8 cellular contexts compared by ENCODE assay signal in genomic region chr17:31094600-31095238, GRCh38. TPM values are rescaled to one million over a fixed set of nuclear protein-coding genes. Genes with fewer than 3 reads are reported as not detected.
DNase-seq lines count a peak whose midpoint lies in the region; ATAC-seq and TF ChIP-seq lines count a peak whose summit lies in the region.

A gene with protein sequence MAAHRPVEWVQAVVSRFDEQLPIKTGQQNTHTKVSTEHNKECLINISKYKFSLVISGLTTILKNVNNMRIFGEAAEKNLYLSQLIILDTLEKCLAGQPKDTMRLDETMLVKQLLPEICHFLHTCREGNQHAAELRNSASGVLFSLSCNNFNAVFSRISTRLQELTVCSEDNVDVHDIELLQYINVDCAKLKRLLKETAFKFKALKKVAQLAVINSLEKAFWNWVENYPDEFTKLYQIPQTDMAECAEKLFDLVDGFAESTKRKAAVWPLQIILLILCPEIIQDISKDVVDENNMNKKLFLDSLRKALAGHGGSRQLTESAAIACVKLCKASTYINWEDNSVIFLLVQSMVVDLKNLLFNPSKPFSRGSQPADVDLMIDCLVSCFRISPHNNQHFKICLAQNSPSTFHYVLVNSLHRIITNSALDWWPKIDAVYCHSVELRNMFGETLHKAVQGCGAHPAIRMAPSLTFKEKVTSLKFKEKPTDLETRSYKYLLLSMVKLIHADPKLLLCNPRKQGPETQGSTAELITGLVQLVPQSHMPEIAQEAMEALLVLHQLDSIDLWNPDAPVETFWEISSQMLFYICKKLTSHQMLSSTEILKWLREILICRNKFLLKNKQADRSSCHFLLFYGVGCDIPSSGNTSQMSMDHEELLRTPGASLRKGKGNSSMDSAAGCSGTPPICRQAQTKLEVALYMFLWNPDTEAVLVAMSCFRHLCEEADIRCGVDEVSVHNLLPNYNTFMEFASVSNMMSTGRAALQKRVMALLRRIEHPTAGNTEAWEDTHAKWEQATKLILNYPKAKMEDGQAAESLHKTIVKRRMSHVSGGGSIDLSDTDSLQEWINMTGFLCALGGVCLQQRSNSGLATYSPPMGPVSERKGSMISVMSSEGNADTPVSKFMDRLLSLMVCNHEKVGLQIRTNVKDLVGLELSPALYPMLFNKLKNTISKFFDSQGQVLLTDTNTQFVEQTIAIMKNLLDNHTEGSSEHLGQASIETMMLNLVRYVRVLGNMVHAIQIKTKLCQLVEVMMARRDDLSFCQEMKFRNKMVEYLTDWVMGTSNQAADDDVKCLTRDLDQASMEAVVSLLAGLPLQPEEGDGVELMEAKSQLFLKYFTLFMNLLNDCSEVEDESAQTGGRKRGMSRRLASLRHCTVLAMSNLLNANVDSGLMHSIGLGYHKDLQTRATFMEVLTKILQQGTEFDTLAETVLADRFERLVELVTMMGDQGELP (N-terminal part only) (plus strand): TSS chr17:31094977. CDS start chr17:31095310, 333 bp downstream.

- peak within 1 kb of the TSS; percentile 79 for H2AFZ ChIP-seq in PC-9

- no peaks in the 10 kb centered on the region for H3K36me3 ChIP-seq in PC-9 (ENCODE audit: low read depth)
- H3K36me3 ChIP-seq in mucosa of rectum (ENCODE audit: control insufficient read depth in 2 of 2, insufficient read depth in 2 of 2, low read length in 2 of 2) = no peaks in the 10 kb centered on the region

- peaks cover 16% of the 10 kb centered on the region for H4K20me1 ChIP-seq in PC-9 (ENCODE audit: insufficient read depth)

- POLR2A ChIA-PET in PC-9 (lab: Charles Lee; ENCODE audit: unreplicated experiment) = interaction anchor here (0.5 to 0.7 kb wide), 4 partner anchors 11 to 215 kb away, joined by 4 to 10 read pairs (median 6); no protein-coding TSS in a partner anchor

- peaks cover 44% of the 10 kb centered on the region for H3K79me2 ChIP-seq in PC-9 (ENCODE audit: low read depth)

- peak within 1 kb of the TSS; percentile 98 for H3K4me3 ChIP-seq in PC-9
- H3K4me3 ChIP-seq in epithelial cell of proximal tubule (ENCODE audit: low read depth, low read length) = peak within 1 kb of the TSS; percentile 83
- peak within 1 kb of the TSS; percentile 72 to 82 for H3K4me3 ChIP-seq in mucosa of rectum (ENCODE audit: low read length in 2 of 2)

- peaks cover 28% of the 10 kb centered on the region for H3F3A ChIP-seq in PC-9 (ENCODE audit: insufficient read depth, low read depth)

- in situ Hi-C loops in KBM-7 (cut with MboI; ENCODE audit: low pct_unique_long_range_greater_than_20kb, low sequenced_read_pairs) = no loop called here

- no peak for TF ChIP-seq CTCF in PC-9 (conservative IDR thresholded peaks at IDR 0.05)
- no peak for TF ChIP-seq CTCF in epithelial cell of proximal tubule (conservative IDR thresholded peaks at IDR 0.05; ENCODE audit: low read depth, low read length)

- H3K9me3 ChIP-seq in PC-9 (ENCODE audit: insufficient read depth, low read depth) = no peaks in the 10 kb centered on the region
- H3K9me3 ChIP-seq in mucosa of rectum (ENCODE audit: control insufficient read depth in 2 of 2, low read length in 2 of 2) = no peaks in the 10 kb centered on the region

- peak; percentile 92 for DNase-seq in DMS 273 treated with DMSO at 0.1 percent for 48 hours (lab: John Stamatoyannopoulos, UW)
- peak; percentile 96 for DNase-seq in KBM-7
- DNase-seq in PC-9 = peak; percentile 83 to 94
- DNase-seq in activated T-cell treated with anti-CD3 and anti-CD28 coated beads, Interleukin-2, amount 50 U/mL, for 1 hour = peak; percentile 83
- DNase-seq in epithelial cell of proximal tubule (ENCODE audit: low read depth) = no peak
- peak; percentile 67 to 76 for DNase-seq in stimulated activated CD8-positive, alpha-beta memory T cell treated with anti-CD3 and anti-CD28 coated beads, Interleukin-4, amount 100 ng/mL, for 4 hours (ENCODE audit: low read depth in 2 of 2, low spot score in 1 of 2)

- H3K4me1 ChIP-seq in PC-9 (replicated peaks; ENCODE audit: insufficient read depth) (peaks cover 13% of the 10 kb centered on the region; the same call in 1 of the 2 replicates), mucosa of rectum (ENCODE audit: control insufficient read depth in 2 of 2, insufficient read depth in 2 of 2, low read length in 2 of 2) (peaks cover 7 to 15% of the 10 kb centered on the region in 2 donors)

- H3K27ac ChIP-seq in PC-9 = peak within 1 kb of the TSS; percentile 79
- peak within 1 kb of the TSS; percentile 90 for H3K27ac ChIP-seq in mucosa of rectum (ENCODE audit: low read depth in 2 of 2, low read length in 2 of 2)

- no TSS peak for BruUV-seq in PC-9 (replicated peaks; lab: Mats Ljungman, UMichigan)

- H3K27me3 ChIP-seq in PC-9 (ENCODE audit: insufficient read depth, low read depth) (no peaks in the 10 kb centered on the region), mucosa of rectum (ENCODE audit: control insufficient read depth in 2 of 2, insufficient read depth in 2 of 2, low read length in 2 of 2) (no peaks in the 10 kb centered on the region)

- peak within 1 kb of the TSS; percentile 75 to 80 for H3K9ac ChIP-seq in mucosa of rectum (ENCODE audit: low read depth in 1 of 2, low read length in 2 of 2)

- ATAC-seq in GM21529 (IDR thresholded peaks at IDR 0.05; ENCODE audit: unreplicated experiment) = peak; percentile 63

- intact Hi-C loops in PC-9 (cut with micrococcal nuclease; ENCODE audit: unreplicated experiment) = loop anchor here (2.0 kb wide), 1 partner anchor 42 kb away; no protein-coding TSS in a partner anchor

- CTCF ChIA-PET in PC-9 (lab: Charles Lee) = interaction anchor here (0.7 kb wide), 1 partner anchor 147 kb away, joined by 3 read pairs; no protein-coding TSS in a partner anchor

- peak within 1 kb of the TSS; percentile 96 for H3K4me2 ChIP-seq in PC-9

- no peaks in the 10 kb centered on the region for H3K9me2 ChIP-seq in PC-9 (ENCODE audit: insufficient read depth)

RNA-seq across cellular contexts. Expression of the gene that starts here (rescaled TPM):
- 61.0 and 64.0 TPM in 2 replicates for total RNA-seq in PC-9 (2021)
- 14.3 and 40.2 TPM in 2 replicates for total RNA-seq in epithelial cell of proximal tubule
